In the genomic region with DNA sequence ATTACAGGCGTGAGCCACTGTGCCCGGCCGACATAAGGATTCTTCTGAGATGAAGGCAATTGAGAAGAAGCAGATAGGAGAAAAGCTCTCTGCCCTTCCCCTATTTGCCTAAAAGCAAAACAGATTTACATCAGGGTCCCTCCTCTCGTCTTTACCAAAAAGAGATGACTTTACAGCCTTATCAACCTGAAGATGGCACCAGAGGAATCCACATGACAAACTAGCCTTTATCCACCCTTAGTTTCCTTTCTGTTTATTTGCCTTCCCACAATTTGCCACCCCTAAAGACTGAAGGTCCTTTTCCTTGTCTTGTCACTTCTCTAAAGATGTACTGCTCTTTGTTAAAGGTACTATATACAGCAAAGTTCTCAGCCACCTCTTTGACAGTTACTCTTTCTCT, we compare ENCODE assay signal across 11 cellular contexts.
DNase-seq lines count a peak whose midpoint lies in the region; ATAC-seq and TF ChIP-seq lines count a peak whose summit lies in the region.
"Had no signal": no experiment of that assay in that cellular context is flagged by ENCODE, and none has a peak within 500 bp of the region (broad histone marks: within the 10 kb centered on the region; RNA-seq: fewer than 3 reads in every experiment).

No MANE protein-coding gene starts in this region.

- no peaks in the 10 kb centered on the region for H3K4me1 Mint-ChIP-seq in progenitor cell of endocrine pancreas (ENCODE audit: low read depth)

- H3K27me3 Mint-ChIP-seq in progenitor cell of endocrine pancreas, result no peaks in the 10 kb centered on the region

- DNase-seq in A172 (ENCODE audit: low spot score) (peak; percentile 48), NCI-H1694 (lab: John Stamatoyannopoulos, UW) (peak; percentile 27), fibroblast of peridontal ligament (ENCODE audit: extremely low read depth) (peak; percentile 49), progenitor cell of endocrine pancreas (ENCODE audit: low spot score, unreplicated experiment) (no peak), dedifferentiated amniotic fluid mesenchymal stem cell (ENCODE audit: extremely low spot score) (no peak)
- DNase-seq: DMS79 treated with DMSO at 0.1 percent for 48 hours, NCI-H748 treated with DMSO at 0.1 percent for 48 hours, testis had no signal

- TF ChIP-seq CTCF in GM12873 (IDR thresholded peaks at IDR 0.05; ENCODE audit: insufficient read depth, low read depth, low read length, missing control alignments) (peak; percentile 48), progenitor cell of endocrine pancreas (IDR thresholded peaks at IDR 0.05; ENCODE audit: unreplicated experiment) (no peak)

- ATAC-seq in GM21515 (IDR thresholded peaks at IDR 0.05; ENCODE audit: unreplicated experiment) (no peak), HG02623 (IDR thresholded peaks at IDR 0.05; ENCODE audit: unreplicated experiment) (no peak)

- H3K36me3 Mint-ChIP-seq in progenitor cell of endocrine pancreas (ENCODE audit: insufficient read depth), result peaks cover 9% of the 10 kb centered on the region

- no peak overlapping the region for H3K4me3 Mint-ChIP-seq in progenitor cell of endocrine pancreas (ENCODE audit: low read depth)

- no peak overlapping the region for H3K27ac Mint-ChIP-seq in progenitor cell of endocrine pancreas

- peaks cover 18% of the 10 kb centered on the region for H3K9me3 Mint-ChIP-seq in progenitor cell of endocrine pancreas (ENCODE audit: low read depth)

Comparison
In these comparisons a context has a peak if more than half of its experiments do, and no peak if none do; other contexts are left out.
1. DNase-seq: peak in A172 (single experiment), NCI-H1694 (single experiment) and fibroblast of peridontal ligament (single experiment); none in progenitor cell of endocrine pancreas (single experiment) and dedifferentiated amniotic fluid mesenchymal stem cell (single experiment).